ENCODE assay signal across 26 cellular contexts in genomic region chr7:5197811-5198210, GRCh38.
"Had no signal": no experiment of that assay in that cellular context is flagged by ENCODE, and none has a peak within 500 bp of the region (broad histone marks: within the 10 kb centered on the region; RNA-seq: fewer than 3 reads in every experiment).

No MANE protein-coding gene starts in this region.

- H3K4me3 ChIP-seq: gastroesophageal sphincter, pancreas, prostate gland, smooth muscle cell, suprapubic skin, tibial nerve had no signal

- H3K27me3 ChIP-seq: gastroesophageal sphincter, pancreas, suprapubic skin, tibial nerve had no signal

- ATAC-seq: activated CD4-positive, CD25-positive, alpha-beta regulatory T cell treated with anti-CD3 and anti-CD28 coated beads, Interleukin-2, amount 50 U/mL, for 24 hours; gastroesophageal sphincter; left colon; naive thymus-derived CD4-positive, alpha-beta T cell; pancreas had no signal

- H3K4me1 ChIP-seq: pancreas, prostate gland, suprapubic skin had no signal

- H3K27me3 Mint-ChIP-seq: activated naive CD8-positive, alpha-beta T cell; naive thymus-derived CD4-positive, alpha-beta T cell had no signal

- H3K4me1 Mint-ChIP-seq: neural crest cell had no signal

- H3K9me3 Mint-ChIP-seq: naive thymus-derived CD4-positive, alpha-beta T cell; neural crest cell had no signal

- H3K4me3 Mint-ChIP-seq: activated naive CD8-positive, alpha-beta T cell; naive thymus-derived CD4-positive, alpha-beta T cell; neural crest cell had no signal

- H3K36me3 ChIP-seq: prostate gland had no signal

- H3K27ac Mint-ChIP-seq: activated naive CD8-positive, alpha-beta T cell had no signal

- H3K9me3 ChIP-seq: gastroesophageal sphincter, pancreas, prostate gland, suprapubic skin, tibial nerve had no signal

- DNase-seq: activated CD4-positive, alpha-beta T cell treated with anti-CD3 and anti-CD28 coated beads for 48 hours; activated CD4-positive, alpha-beta T cell treated with anti-CD3 and anti-CD28 coated beads, Interleukin-2, amount 50 U/mL, for 48 hours; activated naive CD4-positive, alpha-beta T cell; activated T-cell treated with anti-CD3 and anti-CD28 coated beads, Interleukin-2, amount 50 U/mL, for 48 hours; anterior cingulate cortex; cortex of kidney; hippocampal formation; left colon; mammary epithelial cell; midbrain; naive thymus-derived CD4-positive, alpha-beta T cell; nucleus accumbens; retina; stimulated activated CD4-positive, alpha-beta T cell treated with anti-CD3 and anti-CD28 coated beads, Interleukin-15, amount 100 ng/mL, for 24 hours; stimulated activated CD4-positive, alpha-beta T cell treated with anti-CD3 and anti-CD28 coated beads, Interleukin-2, amount 100 ng/mL, for 24 hours; stimulated activated naive CD4-positive, alpha-beta T cell; SW 1271 had no signal
